ENCODE assay signal across 5 cellular contexts in the genomic region with DNA sequence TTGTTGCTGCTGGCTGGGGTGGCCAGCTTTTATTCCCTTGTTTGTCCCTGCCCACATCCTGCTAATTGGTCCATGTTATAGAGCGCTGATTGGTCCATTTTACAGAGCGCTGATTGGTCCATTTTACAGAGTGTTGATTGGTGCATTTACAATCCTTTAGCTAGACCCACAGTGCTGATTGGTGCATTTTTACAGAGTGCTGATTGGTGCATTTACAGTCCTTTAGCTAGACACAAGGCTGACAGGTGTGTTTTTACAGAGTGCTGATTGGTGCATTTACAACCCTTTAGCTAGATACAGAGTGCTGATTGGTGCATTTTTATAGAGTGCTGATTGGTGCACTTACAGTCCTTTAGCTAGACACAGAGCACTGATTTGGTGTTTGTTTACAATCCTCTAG. TPM values are rescaled to one million over a fixed set of nuclear protein-coding genes. Genes with fewer than 3 reads are reported as not detected.
DNase-seq lines count a peak whose midpoint lies in the region; ATAC-seq, FAIRE-seq and TF ChIP-seq lines count a peak whose summit lies in the region.
"Not testable (repeated sequence)": the region's sequence is repeated elsewhere in the genome, so short reads cannot be mapped to it uniquely, and the experiment has no call there.

No MANE protein-coding gene starts in this region.

- CTCF ChIA-PET in HCT116 (lab: Charles Lee); K562 (lab: Yijun Ruan, JAX; ENCODE audit: low intra/inter-chr PET ratio): not testable (repeated sequence)

- in situ Hi-C loops in K562 (cut with MboI) = not testable (repeated sequence)

- H3K4me1 ChIP-seq in HCT116 (ENCODE audit: control insufficient read depth in 1 of 2, insufficient read depth in 2 of 2, low read length in 2 of 2); Karpas-422 (ENCODE audit: low read length); K562 (replicated peaks in 1 of 2; ENCODE audit: control insufficient read depth in 2 of 2, insufficient read depth in 2 of 2, low read length in 2 of 2); testis: not testable (repeated sequence)

- WGBS in K562 (ENCODE audit: insufficient coverage, low coverage, missing lambda C conversion rate) = 0% methylated on average over 2 of the region's 2 CpGs
- 93 to 100% methylated on average over 2 of the region's 2 CpGs for WGBS in testis, 2 donors

- TF ChIP-seq RAD21 in HCT116 (IDR thresholded peaks at IDR 0.05; ENCODE audit: low read depth); K562 (CRISPR knock-in tag; conservative IDR thresholded peaks at IDR 0.05 in 1 of 2, IDR thresholded peaks at IDR 0.05 in 1 of 2): not testable (repeated sequence)

- not testable (repeated sequence) for TF ChIP-seq EP300 in K562 (IDR thresholded peaks at IDR 0.05; ENCODE audit: low read length)

- not testable (repeated sequence) for H4K20me1 ChIP-seq in HCT116 (ENCODE audit: insufficient read depth); Karpas-422 (ENCODE audit: insufficient read depth, low read depth, low read length); K562 (replicated peaks; ENCODE audit: control insufficient read depth, insufficient read depth, low read length)

- H3K27ac ChIP-seq in HCT116 (ENCODE audit: low read depth, low read length); Karpas-422 (ENCODE audit: low read length); K562 (ENCODE audit: extremely low read depth, low read depth, low read length); testis: not testable (repeated sequence)

- H3K9me1 ChIP-seq in K562 (ENCODE audit: control insufficient read depth, insufficient read depth, low read length) = not testable (repeated sequence)

- RAD21 ChIA-PET in HCT116 (lab: Charles Lee; ENCODE audit: low non-redundant PET in 1 of 2, low total read pairs in 2 of 2, uncharacterized antibody in 2 of 2, unreplicated experiment in 2 of 2) = not testable (repeated sequence)

- TF ChIP-seq POLR2A in HCT116 (IDR thresholded peaks at IDR 0.05; ENCODE audit: borderline replicate concordance, extremely low read depth, insufficient read depth, insufficient read length); K562 (conservative IDR thresholded peaks at IDR 0.05); testis (IDR thresholded peaks at IDR 0.05): not testable (repeated sequence)

- not testable (repeated sequence) for H2AFZ ChIP-seq in HCT116 (ENCODE audit: low read depth, low read length, poor library complexity, severe bottlenecking); Karpas-422 (ENCODE audit: low read length); K562 (ENCODE audit: low read depth, low read length)

- intact Hi-C loops in HCT116 (cut with micrococcal nuclease); K562 (cut with micrococcal nuclease); testis (cut with DNase I; ENCODE audit: low total_unique reads): not testable (repeated sequence)

- H3K4me2 ChIP-seq in HCT116 (ENCODE audit: low read length); Karpas-422 (ENCODE audit: low read depth, low read length, poor library complexity, severe bottlenecking); K562 (ENCODE audit: insufficient read depth, low read length): not testable (repeated sequence)

- not testable (repeated sequence) for BruUV-seq in HCT116 (replicated peaks; lab: Mats Ljungman, UMichigan); K562 (replicated peaks; lab: Mats Ljungman, UMichigan)

- not testable (repeated sequence) for H3K9me2 ChIP-seq in HCT116 (ENCODE audit: insufficient read depth); Karpas-422 (replicated peaks; ENCODE audit: insufficient read depth, low read length)

- TF ChIP-seq CTCF in HCT116 (IDR thresholded peaks at IDR 0.05 in 2 of 3, conservative IDR thresholded peaks at IDR 0.05 in 1 of 3; ENCODE audit: borderline replicate concordance in 1 of 3, insufficient read depth in 1 of 3, low read depth in 2 of 3, low read length in 2 of 3); K562 (IDR thresholded peaks at IDR 0.05 in 2 of 3, conservative IDR thresholded peaks at IDR 0.05 in 1 of 3; ENCODE audit: insufficient read depth in 2 of 3, low read depth in 1 of 3, low read length in 3 of 3); testis (IDR thresholded peaks at IDR 0.05): not testable (repeated sequence)

- not testable (repeated sequence) for H3K4me3 ChIP-seq in HCT116 (replicated peaks in 1 of 2; ENCODE audit: low read depth in 1 of 2, low read length in 2 of 2); Karpas-422 (ENCODE audit: low read length); K562; testis

- H3K9me3 ChIP-seq in HCT116 (ENCODE audit: control insufficient read depth in 1 of 2, insufficient read depth in 1 of 2, low read depth in 1 of 2, low read length in 2 of 2) = peaks cover 4 to 12% of the 10 kb centered on the region in 2 experiments; a peak in 2 of 4 replicates
- peaks cover 10% of the 10 kb centered on the region for H3K9me3 ChIP-seq in Karpas-422 (ENCODE audit: low read length)
- not testable (repeated sequence) for H3K9me3 ChIP-seq in K562 (replicated peaks; ENCODE audit: control insufficient read depth, insufficient read depth, low read depth, low read length); testis

- DNase-seq in HCT116 (ENCODE audit: low read depth, low spot score); K562 (ENCODE audit: extremely low read depth in 1 of 4, low spot score in 3 of 4): not testable (repeated sequence)
- peak; percentile 57 for DNase-seq in Karpas-422
- DNase-seq in left lobe of liver (ENCODE audit: low spot score) = peak; percentile 0
- DNase-seq in testis = peak; percentile 10

- peak; percentile 23 for FAIRE-seq in K562 (lab: Jason Lieb, UNC)

- not testable (repeated sequence) for H3K79me2 ChIP-seq in HCT116 (ENCODE audit: insufficient read depth, low read length); Karpas-422 (ENCODE audit: low read length); K562 (ENCODE audit: control insufficient read depth, insufficient read depth, low read length)

- H3K27me3 ChIP-seq in HCT116 (ENCODE audit: insufficient read depth, low read length) (peaks cover 15% of the 10 kb centered on the region; the same call in 1 of the 2 replicates), K562 (ENCODE audit: control insufficient read depth in 2 of 2, insufficient read depth in 2 of 2, low read length in 2 of 2) (peaks cover 48 to 63% of the 10 kb centered on the region in 2 experiments)
- not testable (repeated sequence) for H3K27me3 ChIP-seq in Karpas-422 (ENCODE audit: low read length); testis

- H3K9ac ChIP-seq in HCT116 (ENCODE audit: low read length); Karpas-422 (ENCODE audit: low read length); K562 (ENCODE audit: insufficient read depth in 1 of 2, low read depth in 2 of 2, low read length in 2 of 2): not testable (repeated sequence)

- not testable (repeated sequence) for H3K36me3 ChIP-seq in HCT116 (ENCODE audit: control insufficient read depth in 1 of 2, insufficient read depth in 2 of 2, low read length in 2 of 2); Karpas-422 (ENCODE audit: insufficient read depth, low read length); K562 (ENCODE audit: control insufficient read depth, insufficient read depth, low read length); testis (ENCODE audit: low read depth, missing control alignments)

- POLR2A ChIA-PET in HCT116 (lab: Charles Lee) = not testable (repeated sequence)
- POLR2A ChIA-PET in K562 (lab: Yijun Ruan, JAX) = interaction anchor here (0.6 kb wide), 1 partner anchor 29 kb away, joined by 3 read pairs; no protein-coding TSS in a partner anchor

- peak; percentile 36; the same call in 1 of the 2 replicates for ATAC-seq in HCT116
- ATAC-seq in K562, left lobe of liver: not testable (repeated sequence)

RNA-seq across cellular contexts. Expression of a gene that starts 34.9 kb away (rescaled TPM):
- 25.6 TPM for total RNA-seq in HCT116 (2021; ENCODE audit: unreplicated experiment)
- polyA plus RNA-seq in HCT116 (2012) = 12.9 and 13.5 TPM in 2 replicates
- total RNA-seq in Karpas-422 (2014; rRNA removed; shearing (Covaris generic); ENCODE audit: low replicate concordance) = 14.6 and 22.8 TPM in 2 replicates
- total RNA-seq in K562 (2011; cell fraction: chromatin; rRNA removed; ENCODE audit: low replicate concordance) = 124 and 152 TPM in 2 replicates
- 76.5 and 81.0 TPM in 2 replicates for total RNA-seq in K562 (2011; cell fraction: nucleolus; rRNA removed)
- total RNA-seq in K562 (2011; cell fraction: nucleoplasm; rRNA removed) = 63.1 and 68.9 TPM in 2 replicates
- total RNA-seq in K562 (2014; rRNA removed) = 17.6 and 27.4 TPM in 2 replicates
- total RNA-seq in K562 (2014; rRNA removed; fragmentation: Illumina TruSeq; extraction: Trizol) = 9.4 and 11.3 TPM in 2 replicates
- total RNA-seq in K562 (2015; rRNA removed; fragmentation: Illumina TruSeq; extraction: Trizol) = 16.3 and 17.4 TPM in 2 replicates
- 33.3 and 38.1 TPM in 2 replicates for total RNA-seq in K562 (2021)
- 14.0 and 17.8 TPM in 2 replicates for polyA plus RNA-seq in K562 (2011; rRNA removed)
- 11.8 and 15.1 TPM in 2 replicates for polyA plus RNA-seq in K562 (2011; cell fraction: cytosol; rRNA removed)
- 32.3 and 49.2 TPM in 2 replicates for polyA plus RNA-seq in K562 (2011; cell fraction: nucleus; rRNA removed)
- 15.2 and 20.5 TPM in 2 replicates for polyA plus RNA-seq in K562 (2012)
- 14.2 and 15.2 TPM in 2 replicates for polyA plus RNA-seq in K562 (2014; fragmentation: Illumina TruSeq; extraction: Trizol)
- polyA plus RNA-seq in K562 (2014; fragmentation: Nextera tagmentation; extraction: Ambion mirVana) = 1 to 10 TPM in 1 of 2 experiments, under 1 TPM in 1; 0.89 to 1.4 TPM
- polyA plus RNA-seq in K562 (2014; rRNA removed) = 19.9 and 28.6 TPM in 2 replicates
- 23.6 and 27.4 TPM in 2 replicates for polyA minus RNA-seq in K562 (2011; rRNA and poly(A)+ RNA removed)
- 19.7 and 26.2 TPM in 2 replicates for polyA minus RNA-seq in K562 (2011; cell fraction: cytosol; rRNA and poly(A)+ RNA removed)
- 40.4 and 45.3 TPM in 2 replicates for polyA minus RNA-seq in K562 (2011; cell fraction: nucleus; rRNA and poly(A)+ RNA removed)
- total RNA-seq in left lobe of liver = 4.7 TPM
- total RNA-seq in testis = 10 to 100 TPM; 19.8 to 31.2 TPM
- polyA plus RNA-seq in testis (ENCODE audit: insufficient read depth, low read depth, low replicate concordance) = 18.5 TPM

RNA-seq across cellular contexts. Expression of a gene that starts 53.0 kb away (rescaled TPM):
- 1.5 TPM for total RNA-seq in HCT116 (2021; ENCODE audit: unreplicated experiment)
- polyA plus RNA-seq in HCT116 (2012) = 0.85 and 1.1 TPM in 2 replicates
- total RNA-seq in Karpas-422 (2014; rRNA removed; shearing (Covaris generic); ENCODE audit: low replicate concordance) = 2.0 and 3.5 TPM in 2 replicates
- 2.7 and 4.4 TPM in 2 replicates for total RNA-seq in K562 (2011; cell fraction: chromatin; rRNA removed; ENCODE audit: low replicate concordance)
- total RNA-seq in K562 (2011; cell fraction: nucleolus; rRNA removed) = 4.6 and 5.5 TPM in 2 replicates
- total RNA-seq in K562 (2011; cell fraction: nucleoplasm; rRNA removed) = 3.2 and 4.1 TPM in 2 replicates
- total RNA-seq in K562 (2014; rRNA removed) = 4.7 and 6.7 TPM in 2 replicates
- total RNA-seq in K562 (2014; rRNA removed; fragmentation: Illumina TruSeq; extraction: Trizol) = 1.3 and 1.5 TPM in 2 replicates
- 2.1 and 2.9 TPM in 2 replicates for total RNA-seq in K562 (2015; rRNA removed; fragmentation: Illumina TruSeq; extraction: Trizol)
- total RNA-seq in K562 (2021) = 4.0 and 4.4 TPM in 2 replicates
- polyA plus RNA-seq in K562 (2011; rRNA removed) = 2.6 and 3.7 TPM in 2 replicates
- polyA plus RNA-seq in K562 (2011; cell fraction: cytosol; rRNA removed) = 3.0 and 6.6 TPM in 2 replicates
- polyA plus RNA-seq in K562 (2011; cell fraction: nucleus; rRNA removed) = 4.7 and 8.2 TPM in 2 replicates
- polyA plus RNA-seq in K562 (2012) = 3.0 and 3.6 TPM in 2 replicates
- 3.6 and 3.7 TPM in 2 replicates for polyA plus RNA-seq in K562 (2014; fragmentation: Illumina TruSeq; extraction: Trizol)
- not detected for polyA plus RNA-seq in K562 (2014; fragmentation: Nextera tagmentation; extraction: Ambion mirVana)
- polyA plus RNA-seq in K562 (2014; rRNA removed) = 5.8 and 7.3 TPM in 2 replicates
- polyA minus RNA-seq in K562 (2011; rRNA and poly(A)+ RNA removed) = 0.99 and 1.2 TPM in 2 replicates
- polyA minus RNA-seq in K562 (2011; cell fraction: cytosol; rRNA and poly(A)+ RNA removed) = 0.82 and 2.1 TPM in 2 replicates
- 3.0 and 3.6 TPM in 2 replicates for polyA minus RNA-seq in K562 (2011; cell fraction: nucleus; rRNA and poly(A)+ RNA removed)
- total RNA-seq in left lobe of liver = 0.81 TPM
- total RNA-seq in testis = 1 to 10 TPM; 2.3 to 3.8 TPM
- polyA plus RNA-seq in testis (ENCODE audit: insufficient read depth, low read depth, low replicate concordance) = 2.6 TPM
